Comparison of ENCODE assay signal across 24 cellular contexts in genomic region chr3:190004656-190005055, GRCh38.
"Had no signal": no experiment of that assay in that cellular context is flagged by ENCODE, and none has a peak within 500 bp of the region (broad histone marks: within the 10 kb centered on the region; RNA-seq: fewer than 3 reads in every experiment).

No MANE protein-coding gene starts in this region.

- H3K36me3 Mint-ChIP-seq: activated naive CD8-positive, alpha-beta T cell treated with anti-CD3 and anti-CD28 coated beads for 36 hours; stimulated activated memory B cell treated with anti-CD40 and anti-IgM and Interleukin-4, amounts not matched to agents 10 μg/mL and 1 μg/mL and 100 μg/mL, for 72 hours had no signal

- DNase-seq: activated CD4-positive, alpha-beta T cell treated with anti-CD3 and anti-CD28 coated beads for 1 hour; activated CD4-positive, alpha-beta T cell treated with anti-CD3 and anti-CD28 coated beads, Interleukin-2, amount 50 U/mL, for 1 hour; activated CD8-positive, alpha-beta memory T cell treated with anti-CD3 and anti-CD28 coated beads for 24 hours; activated CD8-positive, alpha-beta memory T cell treated with anti-CD3 and anti-CD28 coated beads, Interleukin-2, amount 50 U/mL, for 4 hours; activated naive CD4-positive, alpha-beta T cell; activated naive CD8-positive, alpha-beta T cell treated with anti-CD3 and anti-CD28 coated beads for 36 hours; activated T-cell treated with anti-CD3 and anti-CD28 coated beads, Interleukin-2, amount 50 U/mL, for 24 hours; colonic mucosa; dorsolateral prefrontal cortex; effector memory CD8-positive, alpha-beta T cell; head of caudate nucleus; left ventricle myocardium superior; nephron progenitor cell; nucleus accumbens; stimulated activated CD4-positive, alpha-beta T cell treated with anti-CD3 and anti-CD28 coated beads, Interleukin-15, amount 100 ng/mL, for 24 hours; trophoblast cell; uterus had no signal

- H3K9me3 Mint-ChIP-seq: activated naive CD8-positive, alpha-beta T cell treated with anti-CD3 and anti-CD28 coated beads for 36 hours; activated T-cell treated with anti-CD3 and anti-CD28 coated beads, Interleukin-2, amount 50 U/mL, for 24 hours; activated T-helper 17 cell treated with anti-CD3 and anti-CD28 coated beads, Interleukin-2, amount 50 U/mL, for 72 hours; central memory CD8-positive, alpha-beta T cell; effector memory CD8-positive, alpha-beta T cell; nephron progenitor cell; stimulated activated memory B cell treated with anti-CD40 and anti-IgM and Interleukin-4, amounts not matched to agents 10 μg/mL and 1 μg/mL and 100 μg/mL, for 72 hours had no signal

- H3K4me3 ChIP-seq: colonic mucosa, dorsolateral prefrontal cortex, esophagus muscularis mucosa, gastroesophageal sphincter, smooth muscle cell, uterus had no signal

- H3K27ac ChIP-seq: colonic mucosa, dorsolateral prefrontal cortex, esophagus muscularis mucosa, gastroesophageal sphincter, uterus had no signal

- H3K27me3 Mint-ChIP-seq: stimulated activated memory B cell treated with anti-CD40 and anti-IgM and Interleukin-4, amounts not matched to agents 10 μg/mL and 1 μg/mL and 100 μg/mL, for 72 hours had no signal

- H3K27ac Mint-ChIP-seq: activated naive CD8-positive, alpha-beta T cell treated with anti-CD3 and anti-CD28 coated beads for 36 hours; activated T-cell treated with anti-CD3 and anti-CD28 coated beads, Interleukin-2, amount 50 U/mL, for 24 hours; activated T-helper 17 cell treated with anti-CD3 and anti-CD28 coated beads, Interleukin-2, amount 50 U/mL, for 72 hours; effector memory CD8-positive, alpha-beta T cell; nephron progenitor cell; stimulated activated memory B cell treated with anti-CD40 and anti-IgM and Interleukin-4, amounts not matched to agents 10 μg/mL and 1 μg/mL and 100 μg/mL, for 72 hours had no signal

- H3K4me1 Mint-ChIP-seq: activated naive CD8-positive, alpha-beta T cell treated with anti-CD3 and anti-CD28 coated beads for 36 hours; activated T-helper 17 cell treated with anti-CD3 and anti-CD28 coated beads, Interleukin-2, amount 50 U/mL, for 72 hours; central memory CD8-positive, alpha-beta T cell; stimulated activated memory B cell treated with anti-CD40 and anti-IgM and Interleukin-4, amounts not matched to agents 10 μg/mL and 1 μg/mL and 100 μg/mL, for 72 hours had no signal

- H3K36me3 ChIP-seq: colonic mucosa, esophagus muscularis mucosa, gastroesophageal sphincter, uterus had no signal

- H3K4me1 ChIP-seq: colonic mucosa, uterus had no signal

- H3K27me3 ChIP-seq: colonic mucosa, dorsolateral prefrontal cortex, esophagus muscularis mucosa, gastroesophageal sphincter, uterus had no signal

- H3K4me3 Mint-ChIP-seq: activated naive CD8-positive, alpha-beta T cell treated with anti-CD3 and anti-CD28 coated beads for 36 hours; activated T-cell treated with anti-CD3 and anti-CD28 coated beads, Interleukin-2, amount 50 U/mL, for 24 hours; activated T-helper 17 cell treated with anti-CD3 and anti-CD28 coated beads, Interleukin-2, amount 50 U/mL, for 72 hours; central memory CD8-positive, alpha-beta T cell; effector memory CD8-positive, alpha-beta T cell; nephron progenitor cell; stimulated activated memory B cell treated with anti-CD40 and anti-IgM and Interleukin-4, amounts not matched to agents 10 μg/mL and 1 μg/mL and 100 μg/mL, for 72 hours had no signal

- FAIRE-seq: islet of Langerhans had no signal

- H3K9me3 ChIP-seq: colonic mucosa, esophagus muscularis mucosa, gastroesophageal sphincter, uterus had no signal
